8 cellular contexts compared by ENCODE assay signal in the genomic region with DNA sequence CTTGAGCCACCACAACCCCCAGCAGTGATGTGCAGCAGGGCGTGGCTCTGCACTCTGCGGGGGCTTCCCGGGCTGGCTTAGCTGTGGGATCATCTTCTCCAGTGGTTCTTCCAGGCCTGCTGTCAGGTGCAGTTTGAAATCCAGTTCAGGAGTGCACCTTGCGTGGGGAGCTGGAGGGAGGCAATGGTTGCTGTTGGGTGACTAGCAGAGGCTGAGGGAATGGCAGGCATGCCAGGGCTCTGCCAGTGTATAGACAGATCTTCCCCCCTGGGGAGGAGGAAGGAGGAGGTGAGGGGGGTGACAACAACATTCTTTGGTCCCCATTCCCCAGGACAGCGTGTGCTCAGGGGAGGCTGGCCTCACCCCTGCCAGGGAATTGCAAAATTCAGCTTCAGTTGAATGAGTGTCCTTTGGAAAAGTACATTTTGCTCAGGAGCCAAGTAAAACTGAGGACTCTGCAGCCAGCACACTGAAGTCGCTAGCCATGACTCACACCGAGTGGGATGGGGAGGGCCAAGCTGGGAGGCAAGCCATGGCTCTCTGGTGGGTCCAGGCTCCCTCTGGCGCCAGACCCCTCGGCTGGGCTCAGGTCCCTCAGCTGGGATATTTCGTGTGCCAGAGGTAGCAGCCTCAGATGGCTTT. TPM values are rescaled to one million over a fixed set of nuclear protein-coding genes. Genes with fewer than 3 reads are reported as not detected.
A peak's percentile ranks its signal among the peaks of the same experiment; 100 is the strongest.
DNase-seq lines count a peak whose midpoint lies in the region; ATAC-seq and TF ChIP-seq lines count a peak whose summit lies in the region.

No MANE protein-coding gene starts in this region.

- H3K27ac ChIP-seq in cardiac muscle cell = no peak overlapping the region

- H3K9me3 ChIP-seq in cardiac muscle cell (ENCODE audit: low read depth) = no peaks in the 10 kb centered on the region

- H3K9me3 Mint-ChIP-seq in activated T-helper 17 cell treated with anti-CD3 and anti-CD28 coated beads, Interleukin-2, amount 50 U/mL, for 72 hours = no peaks in the 10 kb centered on the region
- no peaks in the 10 kb centered on the region for H3K9me3 Mint-ChIP-seq in progenitor cell of endocrine pancreas (ENCODE audit: low read depth)

- ATAC-seq in activated T-helper 17 cell treated with anti-CD3 and anti-CD28 coated beads, Interleukin-2, amount 50 U/mL, for 72 hours (replicated peaks) = peak; percentile 35
- no peak for ATAC-seq in GM18519 (IDR thresholded peaks at IDR 0.05; ENCODE audit: low FRiP score, unreplicated experiment)
- ATAC-seq in HG02884 (IDR thresholded peaks at IDR 0.05; ENCODE audit: unreplicated experiment) = no peak

- H3K4me3 Mint-ChIP-seq in activated T-helper 17 cell treated with anti-CD3 and anti-CD28 coated beads, Interleukin-2, amount 50 U/mL, for 72 hours = no peak overlapping the region
- H3K4me3 Mint-ChIP-seq in progenitor cell of endocrine pancreas (ENCODE audit: low read depth) = no peak overlapping the region

- H3K4me1 ChIP-seq in cardiac muscle cell (ENCODE audit: low read depth) = peaks cover 36% of the 10 kb centered on the region

- TF ChIP-seq CTCF in cardiac muscle cell (IDR thresholded peaks at IDR 0.05; ENCODE audit: low read depth, low read length) (peak; percentile 56), retinal pigment epithelial cell (conservative IDR thresholded peaks at IDR 0.05; ENCODE audit: low read depth, low read length) (peak; percentile 35), progenitor cell of endocrine pancreas (IDR thresholded peaks at IDR 0.05; ENCODE audit: unreplicated experiment) (no peak)

- no peaks in the 10 kb centered on the region for H3K27me3 ChIP-seq in cardiac muscle cell

- no peaks in the 10 kb centered on the region for H3K27me3 Mint-ChIP-seq in activated T-helper 17 cell treated with anti-CD3 and anti-CD28 coated beads, Interleukin-2, amount 50 U/mL, for 72 hours
- H3K27me3 Mint-ChIP-seq in progenitor cell of endocrine pancreas = no peaks in the 10 kb centered on the region

- H3K4me3 ChIP-seq in cardiac muscle cell (no peak overlapping the region), retinal pigment epithelial cell (ENCODE audit: low read length) (no peak overlapping the region)

- in situ Hi-C loops in Caki2 (cut with HindIII; ENCODE audit: low pct_unique_long_range_greater_than_20kb, low sequenced_read_pairs) = no loop called here

- H3K36me3 ChIP-seq in cardiac muscle cell = no peaks in the 10 kb centered on the region

- H3K36me3 Mint-ChIP-seq in activated T-helper 17 cell treated with anti-CD3 and anti-CD28 coated beads, Interleukin-2, amount 50 U/mL, for 72 hours (ENCODE audit: low read depth) = no peaks in the 10 kb centered on the region
- peaks cover 1% of the 10 kb centered on the region for H3K36me3 Mint-ChIP-seq in progenitor cell of endocrine pancreas (ENCODE audit: insufficient read depth)

- H3K27ac Mint-ChIP-seq in activated T-helper 17 cell treated with anti-CD3 and anti-CD28 coated beads, Interleukin-2, amount 50 U/mL, for 72 hours = no peak overlapping the region
- no peak overlapping the region for H3K27ac Mint-ChIP-seq in progenitor cell of endocrine pancreas

- DNase-seq in Caki2 (ENCODE audit: low read depth) = peak; percentile 98
- DNase-seq in cardiac muscle cell (ENCODE audit: low read depth in 1 of 2, low spot score in 1 of 2) = peak in 1 of 2 donors; percentile 90
- peak; percentile 73 for DNase-seq in retinal pigment epithelial cell (ENCODE audit: low read depth)
- DNase-seq in progenitor cell of endocrine pancreas (ENCODE audit: low spot score, unreplicated experiment) = no peak
- DNase-seq in NCI-H345 treated with DMSO at 0.1 percent for 48 hours (lab: John Stamatoyannopoulos, UW; ENCODE audit: unreplicated experiment) = no peak

- H3K4me1 Mint-ChIP-seq in activated T-helper 17 cell treated with anti-CD3 and anti-CD28 coated beads, Interleukin-2, amount 50 U/mL, for 72 hours = peaks cover 5% of the 10 kb centered on the region
- peaks cover 3% of the 10 kb centered on the region for H3K4me1 Mint-ChIP-seq in progenitor cell of endocrine pancreas (ENCODE audit: low read depth)

RNA-seq across cellular contexts. Expression of a gene that starts 35.0 kb away (rescaled TPM):
- 76.3 and 84.8 TPM in 2 replicates for total RNA-seq in Caki2 (2014; rRNA removed; shearing (Covaris generic); ENCODE audit: low replicate concordance)
- total RNA-seq in activated T-helper 17 cell treated with anti-CD3 and anti-CD28 coated beads, Interleukin-2, amount 50 U/mL, for 72 hours = 10 to 100 TPM; 34.0 to 35.7 TPM
- total RNA-seq in cardiac muscle cell (77.3 and 85.1 TPM in 2 replicates), progenitor cell of endocrine pancreas (150 and 158 TPM in 2 replicates)
- polyA plus RNA-seq in cardiac muscle cell = 15.4 and 22.2 TPM in 2 replicates

Comparison
In these comparisons a context has a peak if more than half of its experiments do, and no peak if none do; other contexts are left out.
1. DNase-seq: peak in Caki2 (single experiment) and retinal pigment epithelial cell (single experiment); none in progenitor cell of endocrine pancreas (single experiment) and NCI-H345 treated with DMSO at 0.1 percent for 48 hours (single experiment).